1 cellular context compared by ENCODE assay signal in the genomic region with DNA sequence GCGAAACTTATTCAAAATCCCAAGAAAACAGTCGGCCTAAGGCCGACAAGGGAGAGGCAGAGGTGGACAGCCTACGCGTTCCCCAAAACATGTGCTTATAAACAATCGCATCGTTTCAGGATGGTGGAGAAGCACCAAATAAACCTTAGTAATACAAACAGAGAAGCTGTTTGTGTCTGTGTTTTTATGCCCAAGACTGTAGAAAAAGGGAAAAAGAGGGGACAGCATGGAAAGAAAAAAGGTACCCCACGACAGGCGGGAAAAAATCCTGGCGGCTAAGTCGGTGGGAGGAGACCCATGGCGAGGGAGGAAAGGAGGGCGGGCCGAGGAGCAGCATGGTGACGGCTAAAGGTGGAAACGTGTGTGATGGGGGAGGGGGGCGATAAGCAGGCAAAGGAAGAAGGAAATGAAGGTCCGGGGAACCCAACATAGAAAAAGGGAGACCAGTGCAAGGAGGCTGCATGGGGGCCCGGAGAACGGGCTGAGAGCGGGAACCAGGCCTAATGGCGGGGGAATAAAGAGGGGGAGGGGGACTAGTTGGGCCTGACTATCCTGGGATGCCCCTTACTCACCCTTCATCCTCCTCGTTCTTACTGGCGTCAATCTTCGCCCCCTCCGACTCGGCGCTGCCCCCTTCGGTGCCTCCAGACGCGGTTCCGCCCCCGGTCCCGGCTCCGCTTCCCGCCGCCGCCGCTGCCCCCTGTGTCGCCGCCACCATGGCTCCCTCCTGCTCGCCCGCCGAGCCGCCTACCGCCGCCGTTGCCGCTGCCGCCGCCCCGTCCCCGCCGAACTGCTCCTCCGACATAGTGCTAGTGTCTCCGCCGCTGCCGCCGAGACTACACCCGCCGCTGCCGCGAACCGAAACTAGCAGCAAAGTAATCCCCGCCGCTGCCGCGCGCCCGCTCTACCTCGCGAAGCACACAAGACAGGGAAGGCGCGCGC.
TF ChIP-seq lines count a peak whose summit lies in the region.

No MANE protein-coding gene starts in this region.

TF ChIP-seq in HEK293, 187 proteins besides CTCF, POLR2A, EP300 and RAD21 (continued from another document):
- TF ChIP-seq, protein P1, sequence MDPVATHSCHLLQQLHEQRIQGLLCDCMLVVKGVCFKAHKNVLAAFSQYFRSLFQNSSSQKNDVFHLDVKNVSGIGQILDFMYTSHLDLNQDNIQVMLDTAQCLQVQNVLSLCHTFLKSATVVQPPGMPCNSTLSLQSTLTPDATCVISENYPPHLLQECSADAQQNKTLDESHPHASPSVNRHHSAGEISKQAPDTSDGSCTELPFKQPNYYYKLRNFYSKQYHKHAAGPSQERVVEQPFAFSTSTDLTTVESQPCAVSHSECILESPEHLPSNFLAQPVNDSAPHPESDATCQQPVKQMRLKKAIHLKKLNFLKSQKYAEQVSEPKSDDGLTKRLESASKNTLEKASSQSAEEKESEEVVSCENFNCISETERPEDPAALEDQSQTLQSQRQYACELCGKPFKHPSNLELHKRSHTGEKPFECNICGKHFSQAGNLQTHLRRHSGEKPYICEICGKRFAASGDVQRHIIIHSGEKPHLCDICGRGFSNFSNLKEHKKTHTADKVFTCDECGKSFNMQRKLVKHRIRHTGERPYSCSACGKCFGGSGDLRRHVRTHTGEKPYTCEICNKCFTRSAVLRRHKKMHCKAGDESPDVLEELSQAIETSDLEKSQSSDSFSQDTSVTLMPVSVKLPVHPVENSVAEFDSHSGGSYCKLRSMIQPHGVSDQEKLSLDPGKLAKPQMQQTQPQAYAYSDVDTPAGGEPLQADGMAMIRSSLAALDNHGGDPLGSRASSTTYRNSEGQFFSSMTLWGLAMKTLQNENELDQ (tag by site-specific recombination; IDR thresholded peaks at IDR 0.05; ENCODE audit: low read depth), result no peak
- TF ChIP-seq, protein P2, sequence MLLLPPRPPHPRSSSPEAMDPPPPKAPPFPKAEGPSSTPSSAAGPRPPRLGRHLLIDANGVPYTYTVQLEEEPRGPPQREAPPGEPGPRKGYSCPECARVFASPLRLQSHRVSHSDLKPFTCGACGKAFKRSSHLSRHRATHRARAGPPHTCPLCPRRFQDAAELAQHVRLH (tag by site-specific recombination; IDR thresholded peaks at IDR 0.05), result no peak
- peak; percentile 88 for TF ChIP-seq ZNF366 (tag by site-specific recombination; conservative IDR thresholded peaks at IDR 0.05)
- no peak for TF ChIP-seq ZNF624 (tag by site-specific recombination; IDR thresholded peaks at IDR 0.05)
- no peak for TF ChIP-seq REPIN1 (tag by site-specific recombination; IDR thresholded peaks at IDR 0.05; ENCODE audit: low read depth)
- TF ChIP-seq ZBTB20 (tag by site-specific recombination; IDR thresholded peaks at IDR 0.05), result no peak
- TF ChIP-seq ZNF701 (tag by site-specific recombination; IDR thresholded peaks at IDR 0.05), result no peak
- TF ChIP-seq ZNF777 (tag by site-specific recombination; IDR thresholded peaks at IDR 0.05; ENCODE audit: borderline replicate concordance), result no peak
- TF ChIP-seq, protein P3, sequence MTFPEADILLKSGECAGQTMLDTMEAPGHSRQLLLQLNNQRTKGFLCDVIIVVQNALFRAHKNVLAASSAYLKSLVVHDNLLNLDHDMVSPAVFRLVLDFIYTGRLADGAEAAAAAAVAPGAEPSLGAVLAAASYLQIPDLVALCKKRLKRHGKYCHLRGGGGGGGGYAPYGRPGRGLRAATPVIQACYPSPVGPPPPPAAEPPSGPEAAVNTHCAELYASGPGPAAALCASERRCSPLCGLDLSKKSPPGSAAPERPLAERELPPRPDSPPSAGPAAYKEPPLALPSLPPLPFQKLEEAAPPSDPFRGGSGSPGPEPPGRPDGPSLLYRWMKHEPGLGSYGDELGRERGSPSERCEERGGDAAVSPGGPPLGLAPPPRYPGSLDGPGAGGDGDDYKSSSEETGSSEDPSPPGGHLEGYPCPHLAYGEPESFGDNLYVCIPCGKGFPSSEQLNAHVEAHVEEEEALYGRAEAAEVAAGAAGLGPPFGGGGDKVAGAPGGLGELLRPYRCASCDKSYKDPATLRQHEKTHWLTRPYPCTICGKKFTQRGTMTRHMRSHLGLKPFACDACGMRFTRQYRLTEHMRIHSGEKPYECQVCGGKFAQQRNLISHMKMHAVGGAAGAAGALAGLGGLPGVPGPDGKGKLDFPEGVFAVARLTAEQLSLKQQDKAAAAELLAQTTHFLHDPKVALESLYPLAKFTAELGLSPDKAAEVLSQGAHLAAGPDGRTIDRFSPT (tag by site-specific recombination; IDR thresholded peaks at IDR 0.05), result no peak
- no peak for TF ChIP-seq ZNF114 (tag by site-specific recombination; IDR thresholded peaks at IDR 0.05)
- TF ChIP-seq ZNF394 (tag by site-specific recombination; IDR thresholded peaks at IDR 0.05; ENCODE audit: borderline replicate concordance), result peak; percentile 32; the same call in 1 of the 2 replicates
- no peak for TF ChIP-seq ZNF132 (tag by site-specific recombination; IDR thresholded peaks at IDR 0.05; ENCODE audit: borderline replicate concordance)
- no peak for TF ChIP-seq ZNF266 (tag by site-specific recombination; IDR thresholded peaks at IDR 0.05; ENCODE audit: low read depth)
- no peak for TF ChIP-seq ZNF514 (tag by site-specific recombination; IDR thresholded peaks at IDR 0.05)
- TF ChIP-seq, protein P4, sequence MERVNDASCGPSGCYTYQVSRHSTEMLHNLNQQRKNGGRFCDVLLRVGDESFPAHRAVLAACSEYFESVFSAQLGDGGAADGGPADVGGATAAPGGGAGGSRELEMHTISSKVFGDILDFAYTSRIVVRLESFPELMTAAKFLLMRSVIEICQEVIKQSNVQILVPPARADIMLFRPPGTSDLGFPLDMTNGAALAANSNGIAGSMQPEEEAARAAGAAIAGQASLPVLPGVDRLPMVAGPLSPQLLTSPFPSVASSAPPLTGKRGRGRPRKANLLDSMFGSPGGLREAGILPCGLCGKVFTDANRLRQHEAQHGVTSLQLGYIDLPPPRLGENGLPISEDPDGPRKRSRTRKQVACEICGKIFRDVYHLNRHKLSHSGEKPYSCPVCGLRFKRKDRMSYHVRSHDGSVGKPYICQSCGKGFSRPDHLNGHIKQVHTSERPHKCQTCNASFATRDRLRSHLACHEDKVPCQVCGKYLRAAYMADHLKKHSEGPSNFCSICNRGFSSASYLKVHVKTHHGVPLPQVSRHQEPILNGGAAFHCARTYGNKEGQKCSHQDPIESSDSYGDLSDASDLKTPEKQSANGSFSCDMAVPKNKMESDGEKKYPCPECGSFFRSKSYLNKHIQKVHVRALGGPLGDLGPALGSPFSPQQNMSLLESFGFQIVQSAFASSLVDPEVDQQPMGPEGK (tag by site-specific recombination; IDR thresholded peaks at IDR 0.05), result peak; percentile 91
- TF ChIP-seq ZNF239 (tag by site-specific recombination; IDR thresholded peaks at IDR 0.05), result no peak
- no peak for TF ChIP-seq ZNF510 (tag by site-specific recombination; IDR thresholded peaks at IDR 0.05; ENCODE audit: insufficient replicate concordance)
- TF ChIP-seq ZNF571 (tag by site-specific recombination; IDR thresholded peaks at IDR 0.05), result no peak
- TF ChIP-seq, protein P5, sequence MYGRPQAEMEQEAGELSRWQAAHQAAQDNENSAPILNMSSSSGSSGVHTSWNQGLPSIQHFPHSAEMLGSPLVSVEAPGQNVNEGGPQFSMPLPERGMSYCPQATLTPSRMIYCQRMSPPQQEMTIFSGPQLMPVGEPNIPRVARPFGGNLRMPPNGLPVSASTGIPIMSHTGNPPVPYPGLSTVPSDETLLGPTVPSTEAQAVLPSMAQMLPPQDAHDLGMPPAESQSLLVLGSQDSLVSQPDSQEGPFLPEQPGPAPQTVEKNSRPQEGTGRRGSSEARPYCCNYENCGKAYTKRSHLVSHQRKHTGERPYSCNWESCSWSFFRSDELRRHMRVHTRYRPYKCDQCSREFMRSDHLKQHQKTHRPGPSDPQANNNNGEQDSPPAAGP (tag by site-specific recombination; IDR thresholded peaks at IDR 0.05), result no peak
- TF ChIP-seq GLI4 (tag by site-specific recombination; IDR thresholded peaks at IDR 0.05), result no peak
